ENCODE assay signal across 8 cellular contexts in the genomic region with DNA sequence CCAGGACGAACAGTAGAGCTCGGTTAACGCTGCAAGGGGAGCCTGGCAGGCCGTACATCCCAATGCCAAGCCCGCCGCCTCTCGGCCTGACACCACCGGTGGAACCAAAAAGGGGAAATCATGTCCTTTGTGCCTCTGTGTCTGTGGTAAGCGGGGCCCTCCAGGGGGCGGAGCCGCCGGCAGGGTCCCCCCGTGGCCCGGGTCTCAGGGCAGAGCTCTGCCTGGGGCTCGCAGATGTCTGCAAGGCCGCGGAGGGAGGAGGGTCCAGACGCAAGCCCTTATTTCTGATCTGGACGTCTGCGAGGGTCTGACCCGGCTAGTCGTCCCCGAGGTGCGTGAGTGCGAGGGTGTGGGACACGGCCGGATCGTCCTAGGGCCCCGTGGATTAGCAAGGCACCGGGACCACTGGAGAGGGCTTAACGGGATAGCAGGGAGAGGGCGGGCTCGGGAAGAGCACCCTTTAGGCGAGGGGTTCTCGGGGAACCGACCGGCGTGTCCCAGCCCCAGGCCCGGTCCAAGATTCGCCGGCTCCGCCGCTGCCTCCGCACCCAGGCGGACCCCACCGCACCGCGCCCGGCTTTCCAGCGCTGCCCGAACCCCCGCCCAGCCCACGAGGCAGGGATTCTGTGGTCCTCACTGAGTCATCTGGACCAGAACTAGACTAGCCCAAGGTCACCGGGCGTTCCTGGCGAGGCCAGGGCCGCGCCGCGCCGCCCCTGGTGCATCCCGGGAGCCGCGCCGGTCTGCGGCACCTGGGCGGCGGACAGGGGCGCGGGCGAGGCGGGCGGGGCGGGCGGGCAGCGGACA. TPM values are rescaled to one million over a fixed set of nuclear protein-coding genes. Genes with fewer than 3 reads are reported as not detected.
DNase-seq lines count a peak whose midpoint lies in the region; ATAC-seq and TF ChIP-seq lines count a peak whose summit lies in the region.

No MANE protein-coding gene starts in this region.

- H2BK120ac ChIP-seq in mesendoderm (ENCODE audit: low read depth, low read length): peak overlapping the region; percentile 37

- H4K8ac ChIP-seq in mesendoderm (ENCODE audit: low read depth, low read length): peak overlapping the region; percentile 78

- H3K27ac ChIP-seq in mesendoderm (ENCODE audit: low read depth, low read length): peak overlapping the region; percentile 95

- peaks cover 32% of the 10 kb centered on the region for H3K79me2 ChIP-seq in mesendoderm (ENCODE audit: control insufficient read depth, insufficient read depth, low read length)

- DNase-seq in Calu3 (peak; percentile 15), NCI-H1092 treated with DMSO at 0.1 percent for 48 hours (lab: John Stamatoyannopoulos, UW) (peak; percentile 16), mesendoderm (peak; percentile 72)
- DNase-seq in activated CD8-positive, alpha-beta T cell treated with anti-CD3 and anti-CD28 coated beads, Interleukin-2, amount 10 ng/mL, durations not matched to agents 7 days and 5 days: peak; percentile 67
- DNase-seq in effector memory CD8-positive, alpha-beta T cell: peak; percentile 22 to 38 (median 28)
- peak; percentile 17 for DNase-seq in stimulated activated CD8-positive, alpha-beta memory T cell treated with anti-CD3 and anti-CD28 coated beads, Interleukin-15, amount 100 ng/mL, for 24 hours (ENCODE audit: low read depth)

- peak overlapping the region; percentile 15 for H3K23ac ChIP-seq in mesendoderm (ENCODE audit: low read length)

- H3K4me3 ChIP-seq in mesendoderm (ENCODE audit: low read length): peak overlapping the region; percentile 68

- peak overlapping the region; percentile 98 for H3K9ac ChIP-seq in mesendoderm (ENCODE audit: low read length)

- peak overlapping the region; percentile 66 for H3K27ac Mint-ChIP-seq in Calu3 (ENCODE audit: unreplicated experiment)
- peak overlapping the region; percentile 93 for H3K27ac Mint-ChIP-seq in activated CD8-positive, alpha-beta T cell treated with anti-CD3 and anti-CD28 coated beads, Interleukin-2, amount 10 ng/mL, durations not matched to agents 7 days and 5 days
- H3K27ac Mint-ChIP-seq in effector memory CD8-positive, alpha-beta T cell: peak overlapping the region; percentile 77 to 86

- H3K4me1 ChIP-seq in mesendoderm (ENCODE audit: control insufficient read depth, low read depth, low read length): no peaks in the 10 kb centered on the region

- H2BK15ac ChIP-seq in mesendoderm (replicated peaks; ENCODE audit: low read depth): no peak overlapping the region

- peak overlapping the region; percentile 77 for H3K4me3 Mint-ChIP-seq in Calu3 (ENCODE audit: low read depth, unreplicated experiment)
- peak overlapping the region; percentile 84 for H3K4me3 Mint-ChIP-seq in activated CD8-positive, alpha-beta T cell treated with anti-CD3 and anti-CD28 coated beads, Interleukin-2, amount 10 ng/mL, durations not matched to agents 7 days and 5 days
- peak overlapping the region; percentile 82 to 83 for H3K4me3 Mint-ChIP-seq in effector memory CD8-positive, alpha-beta T cell

- no peak overlapping the region for H4K5ac ChIP-seq in mesendoderm (ENCODE audit: low read length)

- ATAC-seq in GM21717 (IDR thresholded peaks at IDR 0.05; ENCODE audit: unreplicated experiment) (peak; percentile 22), HG03521 (IDR thresholded peaks at IDR 0.05; ENCODE audit: unreplicated experiment) (no peak)
- peak; percentile 5 for ATAC-seq in activated CD8-positive, alpha-beta T cell treated with anti-CD3 and anti-CD28 coated beads, Interleukin-2, amount 10 ng/mL, durations not matched to agents 7 days and 5 days
- peak; percentile 11 for ATAC-seq in effector memory CD8-positive, alpha-beta T cell (replicated peaks)

- no peak for TF ChIP-seq CTCF in Calu3 (IDR thresholded peaks at IDR 0.05; ENCODE audit: unreplicated experiment)

- no peaks in the 10 kb centered on the region for H3K79me1 ChIP-seq in mesendoderm (ENCODE audit: low read length)

- H3K36me3 Mint-ChIP-seq in Calu3 (ENCODE audit: insufficient read depth, unreplicated experiment): peaks cover 19% of the 10 kb centered on the region
- H3K36me3 Mint-ChIP-seq in activated CD8-positive, alpha-beta T cell treated with anti-CD3 and anti-CD28 coated beads, Interleukin-2, amount 10 ng/mL, durations not matched to agents 7 days and 5 days (ENCODE audit: low read depth): peaks cover 4% of the 10 kb centered on the region
- peaks cover 27% of the 10 kb centered on the region for H3K36me3 Mint-ChIP-seq in effector memory CD8-positive, alpha-beta T cell (ENCODE audit: insufficient read depth)

- CTCF ChIA-PET in Calu3 (lab: Charles Lee): interaction anchor here (0.6 to 1.6 kb wide), 4 partner anchors 17 to 272 kb away, joined by 3 to 5 read pairs (median 4); partner anchors contain the start of gene RNF4
- CTCF ChIA-PET in activated CD8-positive, alpha-beta T cell treated with anti-CD3 and anti-CD28 coated beads, Interleukin-2, amount 10 ng/mL, durations not matched to agents 7 days and 5 days (lab: Charles Lee): interaction anchor here (1.0 to 2.6 kb wide), 5 partner anchors 23 to 317 kb away, joined by 3 to 10 read pairs (median 5); partner anchors contain the start of gene RNF4

- no peaks in the 10 kb centered on the region for H3K27me3 ChIP-seq in mesendoderm (ENCODE audit: insufficient read depth, low read length, poor library complexity)

- peak overlapping the region; percentile 93 for H3K4ac ChIP-seq in mesendoderm (ENCODE audit: low read depth, low read length)

- POLR2A ChIA-PET in activated CD8-positive, alpha-beta T cell treated with anti-CD3 and anti-CD28 coated beads, Interleukin-2, amount 10 ng/mL, durations not matched to agents 7 days and 5 days (lab: Charles Lee): interaction anchor here (0.6 to 2.7 kb wide), 5 partner anchors 35 to 405 kb away, joined by 3 to 17 read pairs (median 3); partner anchors contain the start of gene RNF4

- peak overlapping the region; percentile 92 for H3K18ac ChIP-seq in mesendoderm (ENCODE audit: low read length)

- H3K4me2 ChIP-seq in mesendoderm (ENCODE audit: low read length): peak overlapping the region; percentile 95

- intact Hi-C loops in Calu3 (cut with micrococcal nuclease; ENCODE audit: unreplicated experiment): no loop called here

- peak overlapping the region; percentile 97 for H3K56ac ChIP-seq in mesendoderm (ENCODE audit: low read length)

- H3K27me3 Mint-ChIP-seq in Calu3 (ENCODE audit: unreplicated experiment): no peaks in the 10 kb centered on the region
- no peaks in the 10 kb centered on the region for H3K27me3 Mint-ChIP-seq in activated CD8-positive, alpha-beta T cell treated with anti-CD3 and anti-CD28 coated beads, Interleukin-2, amount 10 ng/mL, durations not matched to agents 7 days and 5 days (ENCODE audit: low read depth)
- H3K27me3 Mint-ChIP-seq in effector memory CD8-positive, alpha-beta T cell: no peaks in the 10 kb centered on the region

- H3K36me3 ChIP-seq in mesendoderm (ENCODE audit: control insufficient read depth, insufficient read depth, low read length): no peaks in the 10 kb centered on the region

- TSS peak; percentile 72 for BruUV-seq in Calu3 (replicated peaks; lab: Mats Ljungman, UMichigan)

- peak overlapping the region; percentile 65 for H2BK5ac ChIP-seq in mesendoderm (ENCODE audit: low read length)

- H2AK5ac ChIP-seq in mesendoderm (ENCODE audit: low read length): no peak overlapping the region

- no peaks in the 10 kb centered on the region for H3K4me1 Mint-ChIP-seq in Calu3 (ENCODE audit: low read depth, unreplicated experiment)
- H3K4me1 Mint-ChIP-seq in activated CD8-positive, alpha-beta T cell treated with anti-CD3 and anti-CD28 coated beads, Interleukin-2, amount 10 ng/mL, durations not matched to agents 7 days and 5 days (ENCODE audit: low read depth): peaks cover 22% of the 10 kb centered on the region
- peaks cover 11 to 12% of the 10 kb centered on the region in 2 donors for H3K4me1 Mint-ChIP-seq in effector memory CD8-positive, alpha-beta T cell (ENCODE audit: low read depth in 2 of 2)

- no CpG with 5 or more reads among the region's 76 CpGs for WGBS in mesendoderm (ENCODE audit: extremely low coverage, insufficient coverage, low lambda C conversion rate)

- H3K9me3 Mint-ChIP-seq in Calu3 (ENCODE audit: low read depth, unreplicated experiment): no peaks in the 10 kb centered on the region
- no peaks in the 10 kb centered on the region for H3K9me3 Mint-ChIP-seq in activated CD8-positive, alpha-beta T cell treated with anti-CD3 and anti-CD28 coated beads, Interleukin-2, amount 10 ng/mL, durations not matched to agents 7 days and 5 days (ENCODE audit: insufficient read depth)
- no peaks in the 10 kb centered on the region for H3K9me3 Mint-ChIP-seq in effector memory CD8-positive, alpha-beta T cell

RNA-seq across cellular contexts. Expression of gene FAM193A, which starts 0.9 kb away (rescaled TPM):
- 20.0 and 22.2 TPM in 2 replicates for total RNA-seq in Calu3 (2022)
- total RNA-seq in activated CD8-positive, alpha-beta T cell treated with anti-CD3 and anti-CD28 coated beads, Interleukin-2, amount 10 ng/mL, durations not matched to agents 7 days and 5 days: 10 to 100 TPM; 31.9 to 33.0 TPM
- polyA plus RNA-seq in mesendoderm (2013, experiment 1 of 2): 13.5 TPM
- 13.9 TPM for polyA plus RNA-seq in mesendoderm (2013, experiment 2 of 2)

Comparison
In these comparisons a context has a peak if more than half of its experiments do, and no peak if none do; other contexts are left out.
1. DNase-seq: peak in every context shown above with its lines; median percentile 72 in mesendoderm; 67 in activated CD8-positive, alpha-beta T cell treated with anti-CD3 and anti-CD28 coated beads, Interleukin-2, amount 10 ng/mL, durations not matched to agents 7 days and 5 days; 28 in effector memory CD8-positive, alpha-beta T cell; 17 in stimulated activated CD8-positive, alpha-beta memory T cell treated with anti-CD3 and anti-CD28 coated beads, Interleukin-15, amount 100 ng/mL, for 24 hours; 16 in NCI-H1092 treated with DMSO at 0.1 percent for 48 hours; 15 in Calu3.